In genomic region chr14:104705340-104706047, GRCh38 we compare ENCODE assay signal across 29 cellular contexts. TPM values are rescaled to one million over a fixed set of nuclear protein-coding genes. Genes with fewer than 3 reads are reported as not detected.
DNase-seq lines count a peak whose midpoint lies in the region; ATAC-seq and TF ChIP-seq lines count a peak whose summit lies in the region.
"Had no signal": no experiment of that assay in that cellular context is flagged by ENCODE, and none has a peak within 500 bp of the region (broad histone marks: within the 10 kb centered on the region; RNA-seq: fewer than 3 reads in every experiment).

No MANE protein-coding gene starts in this region.

- H3K4me3 ChIP-seq in A673 (ENCODE audit: low read depth, low read length, poor library complexity, severe bottlenecking) = no peak overlapping the region
- no peak overlapping the region for H3K4me3 ChIP-seq in left lung
- H3K4me3 ChIP-seq: gastrocnemius medialis, ovary, suprapubic skin, upper lobe of right lung had no signal

- intact Hi-C loops in A673 (cut with micrococcal nuclease; ENCODE audit: unreplicated experiment) = no loop called here
- intact Hi-C loops in left lung (cut with DNase I) = loop anchor here in 1 of 2 donors (10.0 kb wide), 1 partner anchor 51 kb away; no protein-coding TSS in a partner anchor

- no peaks in the 10 kb centered on the region for H3K27me3 ChIP-seq in A673 (replicated peaks; ENCODE audit: insufficient read depth, low read depth, low read length, poor library complexity)
- H3K27me3 ChIP-seq in left lung = no peaks in the 10 kb centered on the region
- H3K27me3 ChIP-seq: gastrocnemius medialis, ovary, suprapubic skin, upper lobe of right lung had no signal

- H3K9me3 ChIP-seq in A673 (ENCODE audit: low read depth, low read length, poor library complexity, severe bottlenecking) (no peaks in the 10 kb centered on the region), left lung (no peaks in the 10 kb centered on the region)
- H3K9me3 ChIP-seq: gastrocnemius medialis, ovary, suprapubic skin, upper lobe of right lung had no signal

- H3K27me3 Mint-ChIP-seq in effector memory CD8-positive, alpha-beta T cell = no peaks in the 10 kb centered on the region
- H3K27me3 Mint-ChIP-seq: activated naive CD8-positive, alpha-beta T cell treated with anti-CD3 and anti-CD28 coated beads, Interleukin-2, amount 50 U/mL, for 24 hours; CD4-positive, CD25-positive, alpha-beta regulatory T cell; dendritic cell treated with granulocyte-macrophage colony-stimulating factor and Interleukin-4, amounts not matched to agents 40 ng/mL and 50 ng/mL, for 4 days had no signal

- POLR2A ChIA-PET in A673 (lab: Charles Lee; ENCODE audit: low non-redundant PET) = no interaction called here
- POLR2A ChIA-PET in RWPE1 (lab: Yijun Ruan, JAX; ENCODE audit: low non-redundant PET) = no interaction called here

- no peak for ATAC-seq in left lung
- ATAC-seq in effector memory CD8-positive, alpha-beta T cell (replicated peaks) = no peak
- ATAC-seq: activated naive CD8-positive, alpha-beta T cell treated with anti-CD3 and anti-CD28 coated beads, Interleukin-2, amount 50 U/mL, for 24 hours; gastrocnemius medialis; upper lobe of right lung had no signal

- no peak overlapping the region for H3K4me3 Mint-ChIP-seq in effector memory CD8-positive, alpha-beta T cell
- H3K4me3 Mint-ChIP-seq: activated naive CD8-positive, alpha-beta T cell treated with anti-CD3 and anti-CD28 coated beads, Interleukin-2, amount 50 U/mL, for 24 hours; CD4-positive, CD25-positive, alpha-beta regulatory T cell; dendritic cell treated with granulocyte-macrophage colony-stimulating factor and Interleukin-4, amounts not matched to agents 40 ng/mL and 50 ng/mL, for 4 days; nephron had no signal

- BruUV-seq in A673 (replicated peaks; lab: Mats Ljungman, UMichigan) = no TSS peak

- H3K27ac ChIP-seq in A673 (ENCODE audit: low read depth, low read length, poor library complexity, severe bottlenecking) (no peak overlapping the region), RWPE1 (peak overlapping the region; percentile 63), left lung (no peak overlapping the region)
- H3K27ac ChIP-seq: gastrocnemius medialis, ovary, suprapubic skin, upper lobe of right lung had no signal

- peaks cover 2 to 5% of the 10 kb centered on the region in 2 donors for H3K4me1 Mint-ChIP-seq in effector memory CD8-positive, alpha-beta T cell (ENCODE audit: low read depth in 2 of 2)

- peaks cover 39% of the 10 kb centered on the region for H3K36me3 ChIP-seq in A673 (ENCODE audit: insufficient read depth, low read length, poor library complexity, severe bottlenecking)
- H3K36me3 ChIP-seq in left lung = peaks cover 0 to 72% of the 10 kb centered on the region in 2 donors
- H3K36me3 ChIP-seq: ovary had no signal

- TF ChIP-seq CTCF in A673 (conservative IDR thresholded peaks at IDR 0.05; ENCODE audit: low read depth, low read length) (no peak), RWPE1 (conservative IDR thresholded peaks at IDR 0.05; ENCODE audit: low read depth) (no peak), left lung (IDR thresholded peaks at IDR 0.05) (no peak)

- H3K27ac Mint-ChIP-seq in effector memory CD8-positive, alpha-beta T cell = no peak overlapping the region
- H3K27ac Mint-ChIP-seq: activated naive CD8-positive, alpha-beta T cell treated with anti-CD3 and anti-CD28 coated beads, Interleukin-2, amount 50 U/mL, for 24 hours; dendritic cell treated with granulocyte-macrophage colony-stimulating factor and Interleukin-4, amounts not matched to agents 40 ng/mL and 50 ng/mL, for 4 days; nephron had no signal

- CTCF ChIA-PET in A673 (lab: Charles Lee) = no interaction called here
- CTCF ChIA-PET in RWPE1 (lab: Yijun Ruan, JAX) = interaction anchor here (0.6 to 1.2 kb wide), 4 partner anchors 17 to 801 kb away, joined by 3 read pairs; partner anchors contain the start of gene ADSS1

- H3K4me1 ChIP-seq in A673 (ENCODE audit: insufficient read depth, low read length, poor library complexity, severe bottlenecking) (no peaks in the 10 kb centered on the region), left lung (no peaks in the 10 kb centered on the region)
- H3K4me1 ChIP-seq: upper lobe of right lung had no signal

- peak; percentile 34 for DNase-seq in A673 (ENCODE audit: low spot score)
- DNase-seq in Daoy (ENCODE audit: low read depth) = peak; percentile 56
- no peak for DNase-seq in RWPE1 (ENCODE audit: low spot score)
- peak; percentile 22 for DNase-seq in dermis blood vessel endothelial cell
- no peak for DNase-seq in retina
- DNase-seq in left lung = no peak
- DNase-seq in effector memory CD8-positive, alpha-beta T cell = no peak
- DNase-seq: activated CD4-positive, CD25-positive, alpha-beta regulatory T cell treated with anti-CD3 and anti-CD28 coated beads, Interleukin-2, amount 50 U/mL, for 72 hours; activated CD8-positive, alpha-beta memory T cell treated with anti-CD3 and anti-CD28 coated beads for 24 hours; activated gamma-delta T cell treated with Interleukin-2 at 50 U/mL for 16 hours; activated naive CD8-positive, alpha-beta T cell treated with anti-CD3 and anti-CD28 coated beads, Interleukin-2, amount 50 U/mL, for 24 hours; activated T-cell treated with anti-CD3 and anti-CD28 coated beads, Interleukin-2, amount 50 U/mL, for 1 hour; CD4-positive, CD25-positive, alpha-beta regulatory T cell; central memory CD4-positive, alpha-beta T cell; gastrocnemius medialis; KG1; MM.1S; NCI-H1436 treated with DMSO at 0.1 percent for 48 hours; NCI-H2107; NCI-H82; OCI-M1; ovary; Right ventricle myocardium superior; small intestine; stimulated activated CD4-positive, alpha-beta T cell treated with anti-CD3 and anti-CD28 coated beads, Interleukin-1b, Interleukin-23, amount 100 ng/mL, for 48 hours; upper lobe of right lung had no signal

- H3K9me3 Mint-ChIP-seq in effector memory CD8-positive, alpha-beta T cell = no peaks in the 10 kb centered on the region
- H3K9me3 Mint-ChIP-seq: activated naive CD8-positive, alpha-beta T cell treated with anti-CD3 and anti-CD28 coated beads, Interleukin-2, amount 50 U/mL, for 24 hours; CD4-positive, CD25-positive, alpha-beta regulatory T cell; dendritic cell treated with granulocyte-macrophage colony-stimulating factor and Interleukin-4, amounts not matched to agents 40 ng/mL and 50 ng/mL, for 4 days had no signal

- H3K36me3 Mint-ChIP-seq in effector memory CD8-positive, alpha-beta T cell (ENCODE audit: insufficient read depth) = no peaks in the 10 kb centered on the region

RNA-seq across cellular contexts. Expression of gene INF2, which starts 16.1 kb away (rescaled TPM):
- 70.9 and 74.2 TPM in 2 replicates for total RNA-seq in A673 (2021)
- total RNA-seq in Daoy (2014; rRNA removed; shearing (Covaris generic)) = 40.6 and 48.9 TPM in 2 replicates
- total RNA-seq in dermis blood vessel endothelial cell = 53.6 and 126 TPM in 2 replicates
- 100 to 1,000 TPM; 111 to 120 TPM for total RNA-seq in left lung

RNA-seq across cellular contexts. Expression of gene ADSS1, which starts 18.5 kb away (rescaled TPM):
- total RNA-seq in A673 (2021) = 0.37 and 0.52 TPM in 2 replicates
- total RNA-seq in Daoy (2014; rRNA removed; shearing (Covaris generic)) = 0.57 and 2.7 TPM in 2 replicates
- 0.98 and 2.2 TPM in 2 replicates for total RNA-seq in dermis blood vessel endothelial cell
- total RNA-seq in left lung = 1 to 10 TPM; 5.2 to 5.3 TPM

RNA-seq across cellular contexts. Expression of gene SIVA1, which starts 47.5 kb away (rescaled TPM):
- 79.6 and 83.0 TPM in 2 replicates for total RNA-seq in A673 (2021)
- total RNA-seq in Daoy (2014; rRNA removed; shearing (Covaris generic)) = 525 and 582 TPM in 2 replicates
- 115 and 214 TPM in 2 replicates for total RNA-seq in dermis blood vessel endothelial cell
- 10 to 100 TPM; 59.2 to 69.5 TPM for total RNA-seq in left lung

Comparison
In these comparisons a context has a peak if more than half of its experiments do, and no peak if none do; other contexts are left out.
1. DNase-seq: peak in A673 (single experiment), Daoy (single experiment) and dermis blood vessel endothelial cell (single experiment); none in RWPE1 (single experiment), retina (single experiment), left lung (0 of 2) and effector memory CD8-positive, alpha-beta T cell (0 of 3).